In genomic region chr16:12201216-12201615, GRCh38 we compare ENCODE assay signal across 34 cellular contexts.
"Had no signal": no experiment of that assay in that cellular context is flagged by ENCODE, and none has a peak within 500 bp of the region (broad histone marks: within the 10 kb centered on the region; RNA-seq: fewer than 3 reads in every experiment).

No MANE protein-coding gene starts in this region.

- H3K27ac Mint-ChIP-seq: activated CD4-positive, alpha-beta memory T cell treated with anti-CD3 and anti-CD28 coated beads for 36 hours; activated CD4-positive, alpha-beta T cell treated with anti-CD3 and anti-CD28 coated beads, Interleukin-2, amount 10 ng/mL, durations not matched to agents 24 days and 14 days; activated naive CD4-positive, alpha-beta T cell treated with anti-CD3 and anti-CD28 coated beads, Interleukin-2, amount 50 U/mL, for 24 hours; activated naive CD8-positive, alpha-beta T cell treated with anti-CD3 and anti-CD28 coated beads, Interleukin-2, amount 50 U/mL, for 24 hours; activated T-helper 2 cell treated with anti-CD3 and anti-CD28 coated beads, Interferon-gamma antibody, Interleukin-2, Interleukin-4, amounts not matched to agents 10 μg/mL and 5 μg/mL and 100 μg/mL, durations not matched to agents 14 hours and 24 hours and 36 hours; brain; immature natural killer cell; natural killer cell; neural progenitor cell; stimulated activated effector memory CD8-positive, alpha-beta T cell treated with anti-CD3 and anti-CD28 coated beads, Interleukin-12 subunit alpha, Interleukin-12 subunit beta, amount 100 ng/mL, for 72 hours; stimulated activated naive CD8-positive, alpha-beta T cell treated with anti-CD3 and anti-CD28 coated beads, Interleukin-15, Interleukin-2, amounts not matched to agents 100 ng/mL and 50 ng/mL, for 24 hours; T-helper 17 cell had no signal

- H3K27me3 Mint-ChIP-seq: activated CD4-positive, alpha-beta memory T cell treated with anti-CD3 and anti-CD28 coated beads for 36 hours; activated CD4-positive, alpha-beta T cell treated with anti-CD3 and anti-CD28 coated beads, Interleukin-2, amount 10 ng/mL, durations not matched to agents 24 days and 14 days; activated naive CD4-positive, alpha-beta T cell treated with anti-CD3 and anti-CD28 coated beads, Interleukin-2, amount 50 U/mL, for 24 hours; activated naive CD8-positive, alpha-beta T cell treated with anti-CD3 and anti-CD28 coated beads, Interleukin-2, amount 50 U/mL, for 24 hours; brain; stimulated activated naive CD8-positive, alpha-beta T cell treated with anti-CD3 and anti-CD28 coated beads, Interleukin-15, Interleukin-2, amounts not matched to agents 100 ng/mL and 50 ng/mL, for 24 hours; T-helper 17 cell had no signal

- H3K27me3 ChIP-seq: cardiac muscle cell, neural progenitor cell, right lobe of liver, upper lobe of left lung, vagina had no signal

- H3K4me3 Mint-ChIP-seq: activated CD4-positive, alpha-beta memory T cell treated with anti-CD3 and anti-CD28 coated beads for 36 hours; activated CD4-positive, alpha-beta T cell treated with anti-CD3 and anti-CD28 coated beads, Interleukin-2, amount 10 ng/mL, durations not matched to agents 24 days and 14 days; activated naive CD4-positive, alpha-beta T cell treated with anti-CD3 and anti-CD28 coated beads, Interleukin-2, amount 50 U/mL, for 24 hours; activated naive CD8-positive, alpha-beta T cell treated with anti-CD3 and anti-CD28 coated beads, Interleukin-2, amount 50 U/mL, for 24 hours; brain; neural progenitor cell; stimulated activated effector memory CD8-positive, alpha-beta T cell treated with anti-CD3 and anti-CD28 coated beads, Interleukin-12 subunit alpha, Interleukin-12 subunit beta, amount 100 ng/mL, for 72 hours; stimulated activated naive CD8-positive, alpha-beta T cell treated with anti-CD3 and anti-CD28 coated beads, Interleukin-15, Interleukin-2, amounts not matched to agents 100 ng/mL and 50 ng/mL, for 24 hours; T-helper 17 cell had no signal

- H3K9me3 Mint-ChIP-seq: activated CD4-positive, alpha-beta memory T cell treated with anti-CD3 and anti-CD28 coated beads for 36 hours; activated CD4-positive, alpha-beta T cell treated with anti-CD3 and anti-CD28 coated beads, Interleukin-2, amount 10 ng/mL, durations not matched to agents 24 days and 14 days; activated naive CD4-positive, alpha-beta T cell treated with anti-CD3 and anti-CD28 coated beads, Interleukin-2, amount 50 U/mL, for 24 hours; activated naive CD8-positive, alpha-beta T cell treated with anti-CD3 and anti-CD28 coated beads, Interleukin-2, amount 50 U/mL, for 24 hours; activated T-helper 2 cell treated with anti-CD3 and anti-CD28 coated beads, Interferon-gamma antibody, Interleukin-2, Interleukin-4, amounts not matched to agents 10 μg/mL and 5 μg/mL and 100 μg/mL, durations not matched to agents 14 hours and 24 hours and 36 hours; brain; immature natural killer cell; natural killer cell; neural progenitor cell; stimulated activated effector memory CD8-positive, alpha-beta T cell treated with anti-CD3 and anti-CD28 coated beads, Interleukin-12 subunit alpha, Interleukin-12 subunit beta, amount 100 ng/mL, for 72 hours; stimulated activated naive CD8-positive, alpha-beta T cell treated with anti-CD3 and anti-CD28 coated beads, Interleukin-15, Interleukin-2, amounts not matched to agents 100 ng/mL and 50 ng/mL, for 24 hours had no signal

- DNase-seq: activated CD4-positive, alpha-beta memory T cell treated with anti-CD3 and anti-CD28 coated beads for 36 hours; activated CD4-positive, alpha-beta T cell treated with anti-CD3 and anti-CD28 coated beads, Interleukin-2, amount 10 ng/mL, durations not matched to agents 24 days and 14 days; activated naive CD8-positive, alpha-beta T cell treated with anti-CD3 and anti-CD28 coated beads, Interleukin-2, amount 50 U/mL, for 24 hours; activated T-cell treated with anti-CD3 and anti-CD28 coated beads, Interleukin-2, amount 50 U/mL, for 48 hours; anterior cingulate cortex; cerebellar nuclear complex; cortex of kidney; foreskin fibroblast; head of caudate nucleus; hypothalamus; immature natural killer cell; mesendoderm; natural killer cell; occipital lobe; posterior cingulate gyrus; right lobe of liver; stimulated activated CD4-positive, alpha-beta T cell treated with anti-CD3 and anti-CD28 coated beads, Interleukin-4, amount 100 ng/mL, for 24 hours; substantia nigra; T-helper 17 cell; T1000; upper lobe of left lung; WERI-Rb-1 had no signal

- H3K36me3 Mint-ChIP-seq: brain; natural killer cell; neural progenitor cell; stimulated activated effector memory CD8-positive, alpha-beta T cell treated with anti-CD3 and anti-CD28 coated beads, Interleukin-12 subunit alpha, Interleukin-12 subunit beta, amount 100 ng/mL, for 72 hours had no signal

- H3K36me3 ChIP-seq: cardiac muscle cell, neural progenitor cell, right lobe of liver, vagina, WERI-Rb-1 had no signal

- H3K9me3 ChIP-seq: right lobe of liver, upper lobe of left lung, vagina had no signal

- H3K4me3 ChIP-seq: cardiac muscle cell, lung, neural progenitor cell, right lobe of liver, skin epidermis, upper lobe of left lung, vagina had no signal

- ATAC-seq: activated CD4-positive, CD25-positive, alpha-beta regulatory T cell treated with anti-CD3 and anti-CD28 coated beads, Interleukin-2, amount 50 U/mL, for 24 hours; activated naive CD8-positive, alpha-beta T cell treated with anti-CD3 and anti-CD28 coated beads, Interleukin-2, amount 50 U/mL, for 24 hours; left lobe of liver; natural killer cell; right lobe of liver; stimulated activated effector memory CD8-positive, alpha-beta T cell treated with anti-CD3 and anti-CD28 coated beads, Interleukin-12 subunit alpha, Interleukin-12 subunit beta, amount 100 ng/mL, for 72 hours; T-helper 17 cell had no signal

- H3K4me1 Mint-ChIP-seq: activated CD4-positive, alpha-beta T cell treated with anti-CD3 and anti-CD28 coated beads, Interleukin-2, amount 10 ng/mL, durations not matched to agents 24 days and 14 days; activated naive CD4-positive, alpha-beta T cell treated with anti-CD3 and anti-CD28 coated beads, Interleukin-2, amount 50 U/mL, for 24 hours; activated naive CD8-positive, alpha-beta T cell treated with anti-CD3 and anti-CD28 coated beads, Interleukin-2, amount 50 U/mL, for 24 hours had no signal
